Comparison of ENCODE assay signal across 21 cellular contexts in genomic region chr6:110703906-110704594, GRCh38.
DNase-seq lines count a peak whose midpoint lies in the region; ATAC-seq and TF ChIP-seq lines count a peak whose summit lies in the region.
"Had no signal": no experiment of that assay in that cellular context is flagged by ENCODE, and none has a peak within 500 bp of the region (broad histone marks: within the 10 kb centered on the region; RNA-seq: fewer than 3 reads in every experiment).

No MANE protein-coding gene starts in this region.

- no peak overlapping the region for H2AFZ ChIP-seq in HCT116 (ENCODE audit: low read depth, low read length, poor library complexity, severe bottlenecking)

- H4K20me1 ChIP-seq in HCT116 (ENCODE audit: insufficient read depth): no peaks in the 10 kb centered on the region

- BruUV-seq in HCT116 (replicated peaks; lab: Mats Ljungman, UMichigan): no TSS peak
- BruUV-seq in Panc1 (replicated peaks; lab: Mats Ljungman, UMichigan): TSS peak; percentile 32

- TF ChIP-seq POLR2A in HCT116 (IDR thresholded peaks at IDR 0.05; ENCODE audit: borderline replicate concordance, extremely low read depth, insufficient read depth, insufficient read length): no peak
- TF ChIP-seq POLR2A in erythroblast (IDR thresholded peaks at IDR 0.05; ENCODE audit: low read length): no peak

- no peaks in the 10 kb centered on the region for H3K4me1 Mint-ChIP-seq in CD4-positive, alpha-beta T cell (ENCODE audit: low read depth)
- H3K4me1 Mint-ChIP-seq: nephron, T-cell had no signal

- H3K9me2 ChIP-seq in HCT116 (ENCODE audit: insufficient read depth): no peaks in the 10 kb centered on the region

- H3K4me1 ChIP-seq in HCT116 (ENCODE audit: control insufficient read depth in 1 of 2, insufficient read depth in 2 of 2, low read length in 2 of 2) (peaks cover 30 to 33% of the 10 kb centered on the region in 2 experiments), Panc1 (ENCODE audit: control insufficient read depth, insufficient read depth, low read length) (0 out of 2 replicates have a peak, but pooled peaks cover 2% of the 10 kb centered on the region), neutrophil (ENCODE audit: control insufficient read depth in 1 of 2, insufficient read depth in 1 of 2, low read depth in 1 of 2, low read length in 1 of 2) (peaks cover 52 to 63% of the 10 kb centered on the region in 2 experiments)

- ATAC-seq in HCT116: no peak
- no peak for ATAC-seq in Panc1
- no peak for ATAC-seq in GM21381 (IDR thresholded peaks at IDR 0.05; ENCODE audit: unreplicated experiment)
- no peak for ATAC-seq in CD4-positive, alpha-beta T cell (ENCODE audit: poor library complexity)
- ATAC-seq: left lung, T-cell had no signal

- POLR2A ChIA-PET in HCT116 (lab: Charles Lee) (no interaction called here), Panc1 (lab: Charles Lee) (no interaction called here)
- POLR2A ChIA-PET in CD4-positive, alpha-beta T cell (lab: Charles Lee): no interaction called here

- intact Hi-C loops in HCT116 (cut with micrococcal nuclease) (loop anchor here (5.0 kb wide), 2 partner anchors 113 to 173 kb away; partner anchors contain the start of gene CDK19), Panc1 (cut with micrococcal nuclease; ENCODE audit: unreplicated experiment) (no loop called here), head of caudate nucleus (cut with DNase I) (no loop called here)
- intact Hi-C loops in CD4-positive, alpha-beta T cell (cut with DNase I, micrococcal nuclease): no loop called here

- RAD21 ChIA-PET in HCT116 (lab: Charles Lee; ENCODE audit: low non-redundant PET in 1 of 2, low total read pairs in 2 of 2, uncharacterized antibody in 2 of 2, unreplicated experiment in 2 of 2): no interaction called here

- CTCF ChIA-PET in HCT116 (lab: Charles Lee): no interaction called here
- CTCF ChIA-PET in Panc1 (lab: Charles Lee): no interaction called here
- CTCF ChIA-PET in CD4-positive, alpha-beta T cell (lab: Charles Lee): interaction anchor here (1.2 kb wide), 1 partner anchor 16 kb away, joined by 3 read pairs; no protein-coding TSS in a partner anchor

- TF ChIP-seq CTCF in HCT116 (IDR thresholded peaks at IDR 0.05 in 2 of 3, conservative IDR thresholded peaks at IDR 0.05 in 1 of 3; ENCODE audit: borderline replicate concordance in 1 of 3, insufficient read depth in 1 of 3, low read depth in 2 of 3, low read length in 2 of 3): no peak
- TF ChIP-seq CTCF in Panc1 (IDR thresholded peaks at IDR 0.05): no peak
- TF ChIP-seq CTCF in neutrophil (IDR thresholded peaks at IDR 0.05): no peak
- TF ChIP-seq CTCF in CD4-positive, alpha-beta T cell (IDR thresholded peaks at IDR 0.05): no peak

- H3K27ac Mint-ChIP-seq in CD4-positive, alpha-beta T cell: no peak overlapping the region
- H3K27ac Mint-ChIP-seq: nephron, T-cell had no signal

- no peaks in the 10 kb centered on the region for H3K9me3 Mint-ChIP-seq in CD4-positive, alpha-beta T cell
- H3K9me3 Mint-ChIP-seq: nephron, T-cell had no signal

- H3K36me3 Mint-ChIP-seq in CD4-positive, alpha-beta T cell (ENCODE audit: low read depth): peaks cover 7% of the 10 kb centered on the region

- H3K27me3 Mint-ChIP-seq in CD4-positive, alpha-beta T cell: no peaks in the 10 kb centered on the region
- H3K27me3 Mint-ChIP-seq: T-cell had no signal

- H3K27me3 ChIP-seq in HCT116 (ENCODE audit: insufficient read depth, low read length) (no peaks in the 10 kb centered on the region), Panc1 (ENCODE audit: control insufficient read depth, insufficient read depth, low read length) (no peaks in the 10 kb centered on the region), neutrophil (no peaks in the 10 kb centered on the region)
- H3K27me3 ChIP-seq in CD4-positive, alpha-beta T cell (ENCODE audit: control insufficient read depth, insufficient read depth, low read length): no peaks in the 10 kb centered on the region
- H3K27me3 ChIP-seq: adrenal gland, left lung had no signal

- no peaks in the 10 kb centered on the region for H3K79me2 ChIP-seq in HCT116 (ENCODE audit: insufficient read depth, low read length)

- in situ Hi-C loops in Panc1 (cut with HindIII; ENCODE audit: low pct_unique_long_range_greater_than_20kb, low sequenced_read_pairs): no loop called here

- no peak for TF ChIP-seq RAD21 in HCT116 (IDR thresholded peaks at IDR 0.05; ENCODE audit: low read depth)

- no peaks in the 10 kb centered on the region for H3K36me3 ChIP-seq in HCT116 (ENCODE audit: control insufficient read depth in 1 of 2, insufficient read depth in 2 of 2, low read length in 2 of 2)
- H3K36me3 ChIP-seq in Panc1 (ENCODE audit: control insufficient read depth, insufficient read depth, low read length): no peaks in the 10 kb centered on the region
- H3K36me3 ChIP-seq in neutrophil: no peaks in the 10 kb centered on the region
- H3K36me3 ChIP-seq: adrenal gland, left lung had no signal

- no peak overlapping the region for H3K4me3 Mint-ChIP-seq in CD4-positive, alpha-beta T cell
- H3K4me3 Mint-ChIP-seq: nephron, T-cell had no signal

- no peak overlapping the region for H3K4me2 ChIP-seq in HCT116 (ENCODE audit: low read length)
- H3K4me2 ChIP-seq: smooth muscle cell had no signal

- no peak overlapping the region for H3K9ac ChIP-seq in HCT116 (ENCODE audit: low read length)

- no peaks in the 10 kb centered on the region for H3K9me3 ChIP-seq in HCT116 (ENCODE audit: control insufficient read depth in 1 of 2, insufficient read depth in 1 of 2, low read depth in 1 of 2, low read length in 2 of 2)
- H3K9me3 ChIP-seq in Panc1 (ENCODE audit: control insufficient read depth, insufficient read depth, low read depth, low read length): no peaks in the 10 kb centered on the region
- H3K9me3 ChIP-seq in neutrophil: no peaks in the 10 kb centered on the region
- H3K9me3 ChIP-seq in CD4-positive, alpha-beta T cell (ENCODE audit: control insufficient read depth, low read length): no peaks in the 10 kb centered on the region
- H3K9me3 ChIP-seq: adrenal gland, left lung had no signal

- no peak overlapping the region for H3K4me3 ChIP-seq in HCT116 (replicated peaks in 1 of 2; ENCODE audit: low read depth in 1 of 2, low read length in 2 of 2)
- H3K4me3 ChIP-seq in Panc1 (ENCODE audit: low read depth in 2 of 2, low read length in 2 of 2): no peak overlapping the region
- H3K4me3 ChIP-seq in neutrophil (ENCODE audit: low read depth in 1 of 2, low read length in 1 of 2): peak overlapping the region in 1 of 2 experiments; percentile 32
- H3K4me3 ChIP-seq: adrenal gland, left lung, smooth muscle cell had no signal

- H3K27ac ChIP-seq in HCT116 (ENCODE audit: low read depth, low read length) (no peak overlapping the region), Panc1 (ENCODE audit: low read length) (no peak overlapping the region), neutrophil (peak overlapping the region; percentile 68)
- H3K27ac ChIP-seq in CD4-positive, alpha-beta T cell (ENCODE audit: low read depth, low read length): no peak overlapping the region
- H3K27ac ChIP-seq: adrenal gland, epithelial cell of prostate, left lung had no signal

- DNase-seq in HCT116 (ENCODE audit: low read depth, low spot score): no peak
- no peak for DNase-seq in Panc1 (ENCODE audit: low read depth, low spot score)
- DNase-seq in erythroblast (lab: John Stamatoyannopoulos, UW): peak; percentile 40 to 53
- no peak for DNase-seq in GF-D8 (lab: John Stamatoyannopoulos, UW)
- DNase-seq in head of caudate nucleus: no peak
- DNase-seq in CD4-positive, alpha-beta T cell: no peak
- DNase-seq: activated CD4-positive, alpha-beta T cell treated with anti-CD3 and anti-CD28 coated beads, Interleukin-2, amount 50 U/mL, for 4 hours; activated effector memory CD4-positive, alpha-beta T cell treated with anti-CD3 and anti-CD28 coated beads, Interleukin-2, amount 50 U/mL, for 16 hours; adrenal gland; H7; left lung; NCI-H2081 treated with DMSO at 0.1 percent for 48 hours; NCI-H524; SHP77 treated with DMSO at 0.1 percent for 48 hours; stimulated activated CD4-positive, alpha-beta T cell treated with anti-CD3 and anti-CD28 coated beads, Interleukin-4, amount 100 ng/mL, for 1 hour; T-cell had no signal

TF ChIP-seq in HCT116, 20 proteins besides CTCF, POLR2A, EP300 and RAD21:
- no peak for TF ChIP-seq EZH2 (IDR thresholded peaks at IDR 0.05)
- peak; percentile 31; the same call in 1 of the 2 replicates for TF ChIP-seq CEBPB (IDR thresholded peaks at IDR 0.05; ENCODE audit: low read depth)
- no peak for TF ChIP-seq ATF3 (IDR thresholded peaks at IDR 0.05)
- TF ChIP-seq SP1 (IDR thresholded peaks at IDR 0.05; ENCODE audit: low read depth): no peak
- no peak for TF ChIP-seq REST (IDR thresholded peaks at IDR 0.05; ENCODE audit: low read depth)
- no peak for TF ChIP-seq EGR1 (IDR thresholded peaks at IDR 0.05; ENCODE audit: low read depth)

Comparison
In these comparisons a context has a peak if more than half of its experiments do, and no peak if none do; other contexts are left out.
1. DNase-seq: peak in erythroblast (2 of 2); none in HCT116 (single experiment), Panc1 (single experiment), GF-D8 (single experiment), head of caudate nucleus (0 of 42) and CD4-positive, alpha-beta T cell (0 of 10).